In genomic region chr17:21041753-21042433, GRCh38 we compare ENCODE assay signal across 8 cellular contexts. TPM values are rescaled to one million over a fixed set of nuclear protein-coding genes. Genes with fewer than 3 reads are reported as not detected.
DNase-seq lines count a peak whose midpoint lies in the region; ATAC-seq and TF ChIP-seq lines count a peak whose summit lies in the region.

No MANE protein-coding gene starts in this region.

- peak overlapping the region; percentile 99 for H3K4me2 ChIP-seq in SU-DHL-6 (ENCODE audit: low read depth, low read length, poor library complexity, severe bottlenecking)

- peak; percentile 18 for ATAC-seq in activated naive CD8-positive, alpha-beta T cell treated with anti-CD3 and anti-CD28 coated beads, Interleukin-2, amount 50 U/mL, for 24 hours
- peak; percentile 66 to 78 (median 72) for ATAC-seq in heart right ventricle

- H3K4me1 ChIP-seq in heart right ventricle = peaks cover 2 to 55% (median 51%) of the 10 kb centered on the region in 9 donors

- peaks cover 23% of the 10 kb centered on the region for H3K36me3 Mint-ChIP-seq in activated naive CD8-positive, alpha-beta T cell treated with anti-CD3 and anti-CD28 coated beads, Interleukin-2, amount 50 U/mL, for 24 hours (ENCODE audit: low read depth)

- peak overlapping the region; percentile 96 for H3K4me3 Mint-ChIP-seq in activated naive CD8-positive, alpha-beta T cell treated with anti-CD3 and anti-CD28 coated beads, Interleukin-2, amount 50 U/mL, for 24 hours

- DNase-seq in GM10266 (ENCODE audit: extremely low spot score) (peak; percentile 82), LNCaP clone FGC (ENCODE audit: low read depth) (no peak), heart right ventricle (peak; percentile 87 to 91), pons (ENCODE audit: low spot score) (peak; percentile 85), ureter (ENCODE audit: low spot score) (peak; percentile 89), DMS153 treated with DMSO at 0.1 percent for 48 hours (lab: John Stamatoyannopoulos, UW; ENCODE audit: unreplicated experiment) (no peak)
- DNase-seq in activated naive CD8-positive, alpha-beta T cell treated with anti-CD3 and anti-CD28 coated beads, Interleukin-2, amount 50 U/mL, for 24 hours = peak; percentile 78

- peak overlapping the region; percentile 100 for H3K9ac ChIP-seq in SU-DHL-6 (ENCODE audit: low read length)

- intact Hi-C loops in heart right ventricle (cut with DNase I) = loop anchor here in 4 of 10 donors (2.0 to 10.0 kb wide), 5 partner anchors 63 to 245 kb away; partner anchors contain the start of genes MAP2K3 (in 2 of the 4) and NATD1 (in 1 of the 4)

- no peaks in the 10 kb centered on the region for H3K9me3 ChIP-seq in SU-DHL-6 (ENCODE audit: insufficient read depth, low read length)
- no peaks in the 10 kb centered on the region for H3K9me3 ChIP-seq in heart right ventricle

- no peak overlapping the region for H2AFZ ChIP-seq in SU-DHL-6 (ENCODE audit: low read depth, low read length, severe bottlenecking)

- H3K79me2 ChIP-seq in SU-DHL-6 (ENCODE audit: insufficient read depth, low read length) = peaks cover 58% of the 10 kb centered on the region

- H3K27me3 ChIP-seq in SU-DHL-6 (ENCODE audit: low read length) (no peaks in the 10 kb centered on the region), heart right ventricle (no peaks in the 10 kb centered on the region)

- 1% methylated on average over 44 to 45 of the region's 45 CpGs for WGBS in heart right ventricle, 2 donors

- peaks cover 14% of the 10 kb centered on the region; the same call in 1 of the 2 replicates for H3K36me3 ChIP-seq in SU-DHL-6 (ENCODE audit: low read length)
- H3K36me3 ChIP-seq in heart right ventricle = peaks cover 0 to 25% (median 4%) of the 10 kb centered on the region in 9 donors

- H4K20me1 ChIP-seq in SU-DHL-6 (ENCODE audit: low read depth, low read length) = peaks cover 29% of the 10 kb centered on the region

- TF ChIP-seq CTCF in GM10266 (IDR thresholded peaks at IDR 0.05; ENCODE audit: control insufficient read depth, insufficient read depth, low read depth, missing control alignments) (no peak), LNCaP clone FGC (IDR thresholded peaks at IDR 0.05; ENCODE audit: control insufficient read depth, extremely low read depth, insufficient read depth) (no peak), SU-DHL-6 (IDR thresholded peaks at IDR 0.05; ENCODE audit: insufficient read depth, low read length, poor library complexity, severe bottlenecking) (no peak), heart right ventricle (IDR thresholded peaks at IDR 0.05) (no peak)

- H3F3A ChIP-seq in SU-DHL-6 (ENCODE audit: insufficient read depth) = peaks cover 38% of the 10 kb centered on the region

- peaks cover 44% of the 10 kb centered on the region for H3K4me1 Mint-ChIP-seq in activated naive CD8-positive, alpha-beta T cell treated with anti-CD3 and anti-CD28 coated beads, Interleukin-2, amount 50 U/mL, for 24 hours

- H3K27ac Mint-ChIP-seq in activated naive CD8-positive, alpha-beta T cell treated with anti-CD3 and anti-CD28 coated beads, Interleukin-2, amount 50 U/mL, for 24 hours = peak overlapping the region; percentile 93

- no peaks in the 10 kb centered on the region for H3K27me3 Mint-ChIP-seq in activated naive CD8-positive, alpha-beta T cell treated with anti-CD3 and anti-CD28 coated beads, Interleukin-2, amount 50 U/mL, for 24 hours

- H3K27ac ChIP-seq in SU-DHL-6 (ENCODE audit: low read depth, low read length) (peak overlapping the region; percentile 97), heart right ventricle (peak overlapping the region; percentile 97 to 100 (median 100))

- no peaks in the 10 kb centered on the region for H3K9me2 ChIP-seq in SU-DHL-6 (replicated peaks; ENCODE audit: insufficient read depth, low read length)

- H3K9me3 Mint-ChIP-seq in activated naive CD8-positive, alpha-beta T cell treated with anti-CD3 and anti-CD28 coated beads, Interleukin-2, amount 50 U/mL, for 24 hours = no peaks in the 10 kb centered on the region

- H3K4me3 ChIP-seq in LNCaP clone FGC (ENCODE audit: low read depth, low read length) (peak overlapping the region; percentile 94), SU-DHL-6 (ENCODE audit: insufficient read depth, low read length, poor library complexity, severe bottlenecking) (peak overlapping the region; percentile 97), heart right ventricle (peak overlapping the region; percentile 86 to 98 (median 96))

RNA-seq across cellular contexts. Expression of gene USP22, which starts 0.9 kb away (rescaled TPM):
- 100 to 1,000 TPM; 121 to 218 (median 182) TPM for total RNA-seq in heart right ventricle
- 10 to 100 TPM; 26.6 to 47.4 TPM for polyA plus RNA-seq in heart right ventricle
- 245 TPM for total RNA-seq in ureter

Comparison
In these comparisons a context has a peak if more than half of its experiments do, and no peak if none do; other contexts are left out.
1. DNase-seq: peak in GM10266 (single experiment), activated naive CD8-positive, alpha-beta T cell treated with anti-CD3 and anti-CD28 coated beads, Interleukin-2, amount 50 U/mL, for 24 hours (single experiment), heart right ventricle (2 of 2), pons (single experiment) and ureter (single experiment); none in LNCaP clone FGC (single experiment) and DMS153 treated with DMSO at 0.1 percent for 48 hours (single experiment).
2. Peak in every context shown above with its lines, with median percentiles within 50 percentile points of each other: H3K4me3 ChIP-seq.